Comparison of ENCODE assay signal across 8 cellular contexts in genomic region chr3:57958642-57959406, GRCh38. TPM values are rescaled to one million over a fixed set of nuclear protein-coding genes. Genes with fewer than 3 reads are reported as not detected.
A peak's percentile ranks its signal among the peaks of the same experiment; 100 is the strongest.
DNase-seq lines count a peak whose midpoint lies in the region; FAIRE-seq and TF ChIP-seq lines count a peak whose summit lies in the region.

No MANE protein-coding gene starts in this region.

- H3K79me2 ChIP-seq in neural progenitor cell (ENCODE audit: low read depth): no peaks in the 10 kb centered on the region

- FAIRE-seq in GM19239 (lab: Jason Lieb, UNC): no peak

- H3K9ac ChIP-seq in BLaER1 (no peak overlapping the region), neural progenitor cell (no peak overlapping the region)

- DNase-seq in HUDEP-2 (lab: John Stamatoyannopoulos, UW; ENCODE audit: unreplicated experiment in 76 of 76): peak in 61 of 76 experiments; percentile 6 to 75 (median 43)
- DNase-seq in myocyte (ENCODE audit: low read depth): peak; percentile 31
- DNase-seq in neural progenitor cell (ENCODE audit: low spot score): no peak
- no peak for DNase-seq in activated CD4-positive, CD25-positive, alpha-beta regulatory T cell treated with anti-CD3 and anti-CD28 coated beads, Interleukin-2, amount 50 U/mL, for 72 hours
- no peak for DNase-seq in GM19239 (ENCODE audit: insufficient read length, low spot score)
- DNase-seq in RPMI8226: no peak

- H3K9me3 Mint-ChIP-seq in dendritic cell treated with granulocyte-macrophage colony-stimulating factor and Interleukin-4, amounts not matched to agents 40 ng/mL and 50 ng/mL, for 4 days: no peaks in the 10 kb centered on the region
- H3K9me3 Mint-ChIP-seq in neural progenitor cell: no peaks in the 10 kb centered on the region

- TF ChIP-seq CTCF in neural progenitor cell (IDR thresholded peaks at IDR 0.05): no peak

- intact Hi-C loops in dendritic cell treated with granulocyte-macrophage colony-stimulating factor and Interleukin-4, amounts not matched to agents 40 ng/mL and 50 ng/mL, for 4 days (cut with micrococcal nuclease): no loop called here

- H3K4me3 ChIP-seq in BLaER1: no peak overlapping the region
- H3K4me3 ChIP-seq in neural progenitor cell: no peak overlapping the region

- H3K4me1 ChIP-seq in BLaER1: peaks cover 18% of the 10 kb centered on the region
- H3K4me1 ChIP-seq in neural progenitor cell: no peaks in the 10 kb centered on the region

- H3K4me2 ChIP-seq in BLaER1 (peak overlapping the region; percentile 74), neural progenitor cell (no peak overlapping the region)

- H3K4me3 Mint-ChIP-seq in dendritic cell treated with granulocyte-macrophage colony-stimulating factor and Interleukin-4, amounts not matched to agents 40 ng/mL and 50 ng/mL, for 4 days: peak overlapping the region; percentile 47
- H3K4me3 Mint-ChIP-seq in neural progenitor cell: no peak overlapping the region

- H3K9me3 ChIP-seq in BLaER1: no peaks in the 10 kb centered on the region
- no peaks in the 10 kb centered on the region for H3K9me3 ChIP-seq in neural progenitor cell (ENCODE audit: low read depth)

- H3K27ac ChIP-seq in BLaER1 (peak overlapping the region; percentile 68; the same call in 1 of the 2 replicates), neural progenitor cell (no peak overlapping the region)

- H2AFZ ChIP-seq in neural progenitor cell (replicated peaks): no peak overlapping the region

- H3K36me3 Mint-ChIP-seq in dendritic cell treated with granulocyte-macrophage colony-stimulating factor and Interleukin-4, amounts not matched to agents 40 ng/mL and 50 ng/mL, for 4 days (ENCODE audit: low read depth): no peaks in the 10 kb centered on the region
- no peaks in the 10 kb centered on the region for H3K36me3 Mint-ChIP-seq in neural progenitor cell

- H4K20me1 ChIP-seq in BLaER1: no peaks in the 10 kb centered on the region
- H4K20me1 ChIP-seq in neural progenitor cell (ENCODE audit: low read depth): no peaks in the 10 kb centered on the region

- no peaks in the 10 kb centered on the region for H3K36me3 ChIP-seq in BLaER1
- no peaks in the 10 kb centered on the region for H3K36me3 ChIP-seq in neural progenitor cell

- no peaks in the 10 kb centered on the region for H3F3A ChIP-seq in neural progenitor cell (ENCODE audit: low read depth)

- H3K27me3 Mint-ChIP-seq in dendritic cell treated with granulocyte-macrophage colony-stimulating factor and Interleukin-4, amounts not matched to agents 40 ng/mL and 50 ng/mL, for 4 days: no peaks in the 10 kb centered on the region
- peaks cover 2% of the 10 kb centered on the region for H3K27me3 Mint-ChIP-seq in neural progenitor cell (ENCODE audit: insufficient read depth, low read depth)

- peaks cover 65% of the 10 kb centered on the region for H3K4me1 Mint-ChIP-seq in dendritic cell treated with granulocyte-macrophage colony-stimulating factor and Interleukin-4, amounts not matched to agents 40 ng/mL and 50 ng/mL, for 4 days (ENCODE audit: low read depth)
- H3K4me1 Mint-ChIP-seq in neural progenitor cell: peaks cover 8% of the 10 kb centered on the region

- H3K27me3 ChIP-seq in BLaER1 (no peaks in the 10 kb centered on the region), neural progenitor cell (no peaks in the 10 kb centered on the region)

- H3K27ac Mint-ChIP-seq in dendritic cell treated with granulocyte-macrophage colony-stimulating factor and Interleukin-4, amounts not matched to agents 40 ng/mL and 50 ng/mL, for 4 days: peak overlapping the region; percentile 77
- no peak overlapping the region for H3K27ac Mint-ChIP-seq in neural progenitor cell

RNA-seq across cellular contexts. Expression of gene FLNB, which starts 49.4 kb away (rescaled TPM):
- total RNA-seq in myocyte (4.4 and 7.8 TPM in 2 replicates), neural progenitor cell (ENCODE audit: low replicate concordance) (32.0 and 54.9 TPM in 2 replicates)
- polyA plus RNA-seq in myocyte (2012): 50.5 TPM

Comparison
In these comparisons a context has a peak if more than half of its experiments do, and no peak if none do; other contexts are left out.
1. DNase-seq: peak in HUDEP-2 (61 of 76) and myocyte (single experiment); none in neural progenitor cell (single experiment), activated CD4-positive, CD25-positive, alpha-beta regulatory T cell treated with anti-CD3 and anti-CD28 coated beads, Interleukin-2, amount 50 U/mL, for 72 hours (single experiment), GM19239 (single experiment) and RPMI8226 (single experiment).